ENCODE assay signal across 18 cellular contexts in genomic region chr5:66608501-66608900, GRCh38.
"Had no signal": no experiment of that assay in that cellular context is flagged by ENCODE, and none has a peak within 500 bp of the region (broad histone marks: within the 10 kb centered on the region; RNA-seq: fewer than 3 reads in every experiment).

No MANE protein-coding gene starts in this region.

- H3K4me2 ChIP-seq: hepatocyte had no signal

- H3K27me3 ChIP-seq: dorsolateral prefrontal cortex, heart left ventricle, left lung had no signal

- H3K4me1 ChIP-seq: esophagus muscularis mucosa, foreskin keratinocyte, gastroesophageal sphincter, left lung, lower lobe of right lung had no signal

- H3K9me3 ChIP-seq: esophagus muscularis mucosa, gastroesophageal sphincter, heart left ventricle, left lung, lower lobe of right lung had no signal

- H3K4me3 ChIP-seq: coronary artery, dorsolateral prefrontal cortex, esophagus muscularis mucosa, gastroesophageal sphincter, heart left ventricle, hepatocyte, left lung, lower lobe of right lung had no signal

- H2AFZ ChIP-seq: hepatocyte had no signal

- H3K79me2 ChIP-seq: hepatocyte had no signal

- ATAC-seq: foreskin keratinocyte, gastroesophageal sphincter, heart left ventricle, left cardiac atrium, left lung, left ventricle myocardium superior, lower lobe of right lung had no signal

- H3K27ac ChIP-seq: coronary artery, esophagus muscularis mucosa, foreskin keratinocyte, gastroesophageal sphincter, heart left ventricle, hepatocyte, left lung, lower lobe of right lung had no signal

- DNase-seq: cerebellar nuclear complex; dermis blood vessel endothelial cell; dorsolateral prefrontal cortex; effector CD4-positive, alpha-beta T cell; effector memory CD4-positive, alpha-beta T cell; foreskin keratinocyte; heart left ventricle; hypothalamus; left cardiac atrium; left lung; left ventricle myocardium superior; lower lobe of right lung; mesenchymal stem cell; midbrain had no signal

- H3K36me3 ChIP-seq: esophagus muscularis mucosa, gastroesophageal sphincter, heart left ventricle, left lung, lower lobe of right lung had no signal
